Comparison of ENCODE assay signal across 22 cellular contexts in genomic region chr4:99379571-99379970, GRCh38. TPM values are rescaled to one million over a fixed set of nuclear protein-coding genes. Genes with fewer than 3 reads are reported as not detected.
DNase-seq lines count a peak whose midpoint lies in the region; ATAC-seq, FAIRE-seq and TF ChIP-seq lines count a peak whose summit lies in the region.
"Had no signal": no experiment of that assay in that cellular context is flagged by ENCODE, and none has a peak within 500 bp of the region (broad histone marks: within the 10 kb centered on the region; RNA-seq: fewer than 3 reads in every experiment).

No MANE protein-coding gene starts in this region.

- no peaks in the 10 kb centered on the region for H3K4me1 Mint-ChIP-seq in immature natural killer cell
- H3K4me1 Mint-ChIP-seq: CD14-positive monocyte, H9 had no signal

- H2AFZ ChIP-seq in osteoblast (ENCODE audit: low read length), result peak overlapping the region; percentile 39

- H3K79me2 ChIP-seq in osteoblast (ENCODE audit: insufficient read depth, low read length), result no peaks in the 10 kb centered on the region

- H3K4me3 ChIP-seq in BLaER1 treated with 17β-estradiol and CSF1 and Interleukin-3, amounts not matched to agents 10 nM and 100 nM, result no peak overlapping the region
- H3K4me3 ChIP-seq in HUES64 (ENCODE audit: low read length), result no peak overlapping the region
- H3K4me3 ChIP-seq in fibroblast of mammary gland (ENCODE audit: control insufficient read depth, low read depth, low read length), result no peak overlapping the region
- H3K4me3 ChIP-seq in osteoblast (ENCODE audit: insufficient read depth, low read length), result no peak overlapping the region
- H3K4me3 ChIP-seq in gastroesophageal sphincter, result no peak overlapping the region
- H3K4me3 ChIP-seq: GM12878, K562 had no signal

- peak overlapping the region in 8 of 11 experiments; percentile 3 to 40 (median 22); a peak in 6 of 22 replicates for H3K4me2 ChIP-seq in BLaER1 treated with 17β-estradiol and CSF1 and Interleukin-3, amounts not matched to agents 10 nM and 100 nM
- no peak overlapping the region for H3K4me2 ChIP-seq in osteoblast (ENCODE audit: insufficient read depth, low read length)

- DNase-seq in fibroblast of mammary gland (ENCODE audit: low read depth) (peak; percentile 66), osteoblast (ENCODE audit: insufficient read length, low spot score, missing footprints) (no peak), immature natural killer cell (no peak), D721Med (ENCODE audit: insufficient read length, low spot score) (no peak)
- DNase-seq: AML-193; DMS79; H9; NCI-H1092 treated with DMSO at 0.1 percent for 48 hours; NCI-H146; NCI-H2029; NCI-H226; NCI-H510A treated with DMSO at 0.1 percent for 48 hours; NCI-H774; NK-92 treated with Interleukin-12 subunit alpha and Interleukin-12 subunit beta, amount 100 ng/mL, for 24 hours had no signal

- no peak for TF ChIP-seq EP300 in gastroesophageal sphincter (IDR thresholded peaks at IDR 0.05)

- H4K20me1 ChIP-seq in BLaER1 treated with 17β-estradiol and CSF1 and Interleukin-3, amounts not matched to agents 10 nM and 100 nM, result no peaks in the 10 kb centered on the region
- H4K20me1 ChIP-seq in osteoblast (ENCODE audit: insufficient read depth, low read length), result no peaks in the 10 kb centered on the region

- no peak overlapping the region for H3K27ac ChIP-seq in BLaER1 treated with 17β-estradiol and CSF1 and Interleukin-3, amounts not matched to agents 10 nM and 100 nM
- H3K27ac ChIP-seq in HUES64 (ENCODE audit: low read depth, low read length), result no peak overlapping the region
- H3K27ac ChIP-seq in osteoblast (ENCODE audit: low read depth, low read length), result no peak overlapping the region
- no peak overlapping the region for H3K27ac ChIP-seq in gastroesophageal sphincter

- no peak overlapping the region for H3K4me3 Mint-ChIP-seq in immature natural killer cell
- H3K4me3 Mint-ChIP-seq: CD14-positive monocyte, H9 had no signal

- peaks cover 7 to 23% (median 8%) of the 10 kb centered on the region in 6 donors for H3K9me3 Mint-ChIP-seq in immature natural killer cell

- H3K27ac Mint-ChIP-seq in immature natural killer cell, result no peak overlapping the region
- H3K27ac Mint-ChIP-seq: CD14-positive monocyte, H9 had no signal

- TF ChIP-seq POLR2A in gastroesophageal sphincter (IDR thresholded peaks at IDR 0.05), result no peak

- no peak for ATAC-seq in gastroesophageal sphincter
- ATAC-seq: GM12878, K562, Panc1, SK-N-SH treated with all-trans-retinoic acid at 6 μM for 48 hours had no signal

- H3K36me3 Mint-ChIP-seq in immature natural killer cell, result peaks cover 0 to 3% (median 0%) of the 10 kb centered on the region in 3 donors
- H3K36me3 Mint-ChIP-seq: CD14-positive monocyte had no signal

- no peaks in the 10 kb centered on the region for H3K36me3 ChIP-seq in BLaER1 treated with 17β-estradiol and CSF1 and Interleukin-3, amounts not matched to agents 10 nM and 100 nM
- no peaks in the 10 kb centered on the region for H3K36me3 ChIP-seq in HUES64 (ENCODE audit: insufficient read depth, low read length)
- H3K36me3 ChIP-seq in osteoblast (ENCODE audit: insufficient read depth, low read length), result no peaks in the 10 kb centered on the region
- no peaks in the 10 kb centered on the region for H3K36me3 ChIP-seq in gastroesophageal sphincter

- H3K27me3 ChIP-seq in BLaER1 treated with 17β-estradiol and CSF1 and Interleukin-3, amounts not matched to agents 10 nM and 100 nM, result no peaks in the 10 kb centered on the region
- H3K27me3 ChIP-seq in HUES64 (ENCODE audit: insufficient read depth, low read length), result no peaks in the 10 kb centered on the region
- no peaks in the 10 kb centered on the region for H3K27me3 ChIP-seq in osteoblast (ENCODE audit: insufficient read depth, low read length)
- H3K27me3 ChIP-seq in gastroesophageal sphincter, result no peaks in the 10 kb centered on the region

- peaks cover 0 to 8% (median 2%) of the 10 kb centered on the region in 3 donors for H3K27me3 Mint-ChIP-seq in immature natural killer cell (ENCODE audit: low read depth in 3 of 3)

- H3K4me1 ChIP-seq in BLaER1 treated with 17β-estradiol and CSF1 and Interleukin-3, amounts not matched to agents 10 nM and 100 nM, result peaks cover 0 to 8% (median 6%) of the 10 kb centered on the region in 10 experiments; a peak in 14 of 20 replicates
- H3K4me1 ChIP-seq in HUES64 (ENCODE audit: insufficient read depth, low read length) (no peaks in the 10 kb centered on the region), osteoblast (ENCODE audit: insufficient read depth, low read length) (peaks cover 10% of the 10 kb centered on the region), gastroesophageal sphincter (peaks cover 3 to 39% (median 15%) of the 10 kb centered on the region in 3 donors)

- H3K9me3 ChIP-seq in BLaER1 treated with 17β-estradiol and CSF1 and Interleukin-3, amounts not matched to agents 10 nM and 100 nM (replicated peaks in 1 of 11), result peaks cover 0 to 19% (median 6%) of the 10 kb centered on the region in 11 experiments; a peak in 9 of 22 replicates
- H3K9me3 ChIP-seq in HUES64 (ENCODE audit: insufficient read depth, low read depth, low read length), result no peaks in the 10 kb centered on the region
- H3K9me3 ChIP-seq in osteoblast (ENCODE audit: low read depth, low read length), result no peaks in the 10 kb centered on the region
- no peaks in the 10 kb centered on the region for H3K9me3 ChIP-seq in gastroesophageal sphincter

- no peak for TF ChIP-seq CTCF in fibroblast of mammary gland (conservative IDR thresholded peaks at IDR 0.05; ENCODE audit: control insufficient read depth, insufficient read depth, low read depth, low read length)
- TF ChIP-seq CTCF in osteoblast (IDR thresholded peaks at IDR 0.05; ENCODE audit: extremely low read depth, low read depth, low read length), result no peak
- TF ChIP-seq CTCF in gastroesophageal sphincter (IDR thresholded peaks at IDR 0.05), result no peak
- no peak for TF ChIP-seq CTCF in D721Med (IDR thresholded peaks at IDR 0.05; ENCODE audit: insufficient read depth, missing control alignments)

- FAIRE-seq in D721Med (lab: Jason Lieb, UNC), result no peak
- FAIRE-seq: GM12878, K562 had no signal

- no peak overlapping the region for H3K9ac ChIP-seq in BLaER1 treated with 17β-estradiol and CSF1 and Interleukin-3, amounts not matched to agents 10 nM and 100 nM
- H3K9ac ChIP-seq in HUES64 (ENCODE audit: low read depth, low read length), result peak overlapping the region; percentile 18; the same call in 1 of the 2 replicates

RNA-seq across cellular contexts. Expression of gene ADH1C, which starts 27.0 kb away (rescaled TPM):
- polyA plus RNA-seq in HUES64 (2013, experiment 1 of 2), result not detected
- polyA plus RNA-seq in HUES64 (2013, experiment 2 of 2), result not detected
- total RNA-seq in osteoblast (0.59 and 0.72 TPM in 2 replicates), gastroesophageal sphincter (10 to 100 TPM in 1 of 4 donors, 1 to 10 TPM in 3; 2.6 to 11.3 (median 7.2) TPM)
- polyA plus RNA-seq in immature natural killer cell, result not detected
- total RNA-seq: H9 had no signal
- polyA plus RNA-seq: CD14-positive monocyte, K562 had no signal

RNA-seq across cellular contexts. Expression of gene ADH7, which starts 55.6 kb away (rescaled TPM):
- polyA plus RNA-seq in HUES64 (2013, experiment 1 of 2), result not detected
- polyA plus RNA-seq in HUES64 (2013, experiment 2 of 2), result not detected
- total RNA-seq in osteoblast (not detected in 2 replicates), gastroesophageal sphincter (1 to 10 TPM in 2 of 4 donors, under 1 TPM in 1, not detected in 1; 0.13 to 9.9 (median 1.2) TPM)
- not detected for polyA plus RNA-seq in immature natural killer cell
- total RNA-seq: GM12878, H9, K562 had no signal
- polyA plus RNA-seq: CD14-positive monocyte, GM12878, K562 had no signal

RNA-seq across cellular contexts. Expression of gene ADH1B, which starts 58.4 kb away (rescaled TPM):
- not detected for polyA plus RNA-seq in HUES64 (2013, experiment 1 of 2)
- not detected for polyA plus RNA-seq in HUES64 (2013, experiment 2 of 2)
- total RNA-seq in osteoblast (0.59 and 0.72 TPM in 2 replicates), gastroesophageal sphincter (100 to 1,000 TPM; 224 to 714 (median 463) TPM)
- not detected for polyA plus RNA-seq in immature natural killer cell
- total RNA-seq: H9 had no signal
- polyA plus RNA-seq: CD14-positive monocyte, GM12878, K562 had no signal

Comparison
In these comparisons a context has a peak if more than half of its experiments do, and no peak if none do; other contexts are left out.
1. RNA of gene ADH1B, which starts 58.4 kb away (total RNA-seq): 224 to 714 TPM in gastroesophageal sphincter; 0.59 to 0.72 TPM in osteoblast; every median in the first group is over 100 times any median in the second.